ENCODE assay signal across 22 cellular contexts in the genomic region with DNA sequence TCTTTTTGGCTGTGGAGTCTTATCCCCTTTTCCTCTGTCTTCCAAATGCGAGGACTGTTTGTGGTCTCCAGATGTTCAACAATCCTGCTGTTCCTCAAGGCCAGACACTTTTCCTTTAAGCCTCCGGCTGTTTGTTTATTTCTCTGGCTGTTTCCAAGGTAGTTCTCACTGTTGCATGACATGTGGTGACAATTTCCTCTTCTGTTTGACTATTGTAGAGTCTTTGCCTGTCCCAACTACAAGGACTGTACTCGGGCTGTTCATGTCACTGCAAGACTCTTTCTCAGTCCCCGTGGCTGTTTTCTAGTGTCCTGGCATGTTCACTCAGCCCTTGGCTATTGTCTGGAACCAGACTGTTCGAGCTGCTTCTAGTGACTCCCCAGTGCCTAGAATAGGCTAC. TPM values are rescaled to one million over a fixed set of nuclear protein-coding genes. Genes with fewer than 3 reads are reported as not detected.
"Had no signal": no experiment of that assay in that cellular context is flagged by ENCODE, and none has a peak within 500 bp of the region (broad histone marks: within the 10 kb centered on the region; RNA-seq: fewer than 3 reads in every experiment).

No MANE protein-coding gene starts in this region.

- ATAC-seq: gastroesophageal sphincter, left cardiac atrium, lower lobe of right lung, psoas muscle, sciatic nerve had no signal

- H3K4me3 Mint-ChIP-seq: immature natural killer cell; naive thymus-derived CD4-positive, alpha-beta T cell; nephron progenitor cell had no signal

- H3K27me3 Mint-ChIP-seq: naive thymus-derived CD4-positive, alpha-beta T cell had no signal

- H3K4me1 Mint-ChIP-seq: immature natural killer cell, nephron progenitor cell had no signal

- DNase-seq: dermis blood vessel endothelial cell; esophagus squamous epithelium; foreskin fibroblast; glutamatergic neuron; immature natural killer cell; kidney; left cardiac atrium; left ventricle myocardium inferior; lower lobe of right lung; mesenchymal stem cell; naive thymus-derived CD4-positive, alpha-beta T cell; nephron progenitor cell; psoas muscle; spleen; stimulated activated CD4-positive, alpha-beta T cell treated with anti-CD3 and anti-CD28 coated beads, Interleukin-15, amount 100 ng/mL, for 24 hours; stimulated activated CD4-positive, alpha-beta T cell treated with anti-CD3 and anti-CD28 coated beads, Interleukin-1b, Interleukin-23, amount 100 ng/mL, for 48 hours; stimulated activated CD4-positive, alpha-beta T cell treated with anti-CD3 and anti-CD28 coated beads, Interleukin-4, amount 100 ng/mL, for 24 hours; stimulated activated naive CD4-positive, alpha-beta T cell; trophoblast cell had no signal

- H3K27ac Mint-ChIP-seq: immature natural killer cell, nephron progenitor cell had no signal

- H3K9me3 Mint-ChIP-seq: immature natural killer cell had no signal

RNA-seq across cellular contexts. Expression of gene ZNF157, which starts 50.6 kb away (rescaled TPM):
- total RNA-seq: epithelial cell of proximal tubule, left ventricle myocardium inferior, psoas muscle had no signal
- polyA plus RNA-seq: immature natural killer cell had no signal
